ENCODE assay signal across 1 cellular context in the genomic region with DNA sequence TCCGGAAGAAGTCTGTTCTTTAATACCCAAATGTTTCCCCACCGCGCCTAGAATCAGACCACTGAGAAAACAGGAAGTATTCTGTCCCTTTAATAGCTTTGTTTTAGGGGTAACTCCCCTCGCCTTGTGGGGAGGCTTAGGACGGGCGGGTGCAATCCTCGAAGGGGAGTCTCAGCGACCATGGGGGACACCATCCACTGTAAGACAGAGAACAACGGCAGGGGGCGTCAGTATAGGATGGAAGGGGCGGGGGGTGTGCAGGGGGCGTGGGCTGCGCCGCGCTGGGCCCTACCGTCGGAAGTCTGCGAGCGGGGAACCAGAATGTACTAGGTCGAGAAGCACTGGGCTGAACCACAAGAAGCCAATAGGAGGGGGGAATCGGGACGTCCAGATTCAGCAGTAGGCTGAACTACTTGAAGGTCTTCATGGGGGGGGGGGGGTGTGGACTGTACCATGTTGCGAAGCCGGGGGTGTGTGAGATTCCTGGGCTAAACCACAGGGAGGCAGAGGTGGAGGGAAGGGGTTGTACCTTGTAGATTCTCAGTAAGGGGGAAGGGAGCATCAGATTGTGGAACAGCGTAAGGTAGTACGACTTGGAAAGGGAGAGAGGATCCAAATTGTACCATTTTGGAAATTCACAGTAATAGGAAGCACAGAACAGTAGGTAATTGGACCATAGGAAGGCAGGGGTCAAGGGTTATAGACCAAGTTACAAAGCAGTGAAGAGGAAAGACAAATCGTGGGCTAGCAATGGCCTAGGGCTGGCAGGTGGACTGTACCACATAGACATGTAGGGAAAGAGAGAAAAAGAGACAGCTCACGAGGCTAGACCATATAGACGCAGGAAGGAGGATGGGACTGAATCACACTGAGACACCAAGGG.
TF ChIP-seq lines count a peak whose summit lies in the region.

No MANE protein-coding gene starts in this region.

TF ChIP-seq in H1, 55 proteins besides CTCF, POLR2A, EP300 and RAD21:
- TF ChIP-seq BACH1 (IDR thresholded peaks at IDR 0.05; ENCODE audit: low read length) = no peak
- TF ChIP-seq RBBP5 (IDR thresholded peaks at IDR 0.05; ENCODE audit: borderline replicate concordance, low read depth, low read length) = no peak
- peak; percentile 14; the same call in 1 of the 2 replicates for TF ChIP-seq SP4 (IDR thresholded peaks at IDR 0.05; ENCODE audit: low read length)
- TF ChIP-seq, protein P1, sequence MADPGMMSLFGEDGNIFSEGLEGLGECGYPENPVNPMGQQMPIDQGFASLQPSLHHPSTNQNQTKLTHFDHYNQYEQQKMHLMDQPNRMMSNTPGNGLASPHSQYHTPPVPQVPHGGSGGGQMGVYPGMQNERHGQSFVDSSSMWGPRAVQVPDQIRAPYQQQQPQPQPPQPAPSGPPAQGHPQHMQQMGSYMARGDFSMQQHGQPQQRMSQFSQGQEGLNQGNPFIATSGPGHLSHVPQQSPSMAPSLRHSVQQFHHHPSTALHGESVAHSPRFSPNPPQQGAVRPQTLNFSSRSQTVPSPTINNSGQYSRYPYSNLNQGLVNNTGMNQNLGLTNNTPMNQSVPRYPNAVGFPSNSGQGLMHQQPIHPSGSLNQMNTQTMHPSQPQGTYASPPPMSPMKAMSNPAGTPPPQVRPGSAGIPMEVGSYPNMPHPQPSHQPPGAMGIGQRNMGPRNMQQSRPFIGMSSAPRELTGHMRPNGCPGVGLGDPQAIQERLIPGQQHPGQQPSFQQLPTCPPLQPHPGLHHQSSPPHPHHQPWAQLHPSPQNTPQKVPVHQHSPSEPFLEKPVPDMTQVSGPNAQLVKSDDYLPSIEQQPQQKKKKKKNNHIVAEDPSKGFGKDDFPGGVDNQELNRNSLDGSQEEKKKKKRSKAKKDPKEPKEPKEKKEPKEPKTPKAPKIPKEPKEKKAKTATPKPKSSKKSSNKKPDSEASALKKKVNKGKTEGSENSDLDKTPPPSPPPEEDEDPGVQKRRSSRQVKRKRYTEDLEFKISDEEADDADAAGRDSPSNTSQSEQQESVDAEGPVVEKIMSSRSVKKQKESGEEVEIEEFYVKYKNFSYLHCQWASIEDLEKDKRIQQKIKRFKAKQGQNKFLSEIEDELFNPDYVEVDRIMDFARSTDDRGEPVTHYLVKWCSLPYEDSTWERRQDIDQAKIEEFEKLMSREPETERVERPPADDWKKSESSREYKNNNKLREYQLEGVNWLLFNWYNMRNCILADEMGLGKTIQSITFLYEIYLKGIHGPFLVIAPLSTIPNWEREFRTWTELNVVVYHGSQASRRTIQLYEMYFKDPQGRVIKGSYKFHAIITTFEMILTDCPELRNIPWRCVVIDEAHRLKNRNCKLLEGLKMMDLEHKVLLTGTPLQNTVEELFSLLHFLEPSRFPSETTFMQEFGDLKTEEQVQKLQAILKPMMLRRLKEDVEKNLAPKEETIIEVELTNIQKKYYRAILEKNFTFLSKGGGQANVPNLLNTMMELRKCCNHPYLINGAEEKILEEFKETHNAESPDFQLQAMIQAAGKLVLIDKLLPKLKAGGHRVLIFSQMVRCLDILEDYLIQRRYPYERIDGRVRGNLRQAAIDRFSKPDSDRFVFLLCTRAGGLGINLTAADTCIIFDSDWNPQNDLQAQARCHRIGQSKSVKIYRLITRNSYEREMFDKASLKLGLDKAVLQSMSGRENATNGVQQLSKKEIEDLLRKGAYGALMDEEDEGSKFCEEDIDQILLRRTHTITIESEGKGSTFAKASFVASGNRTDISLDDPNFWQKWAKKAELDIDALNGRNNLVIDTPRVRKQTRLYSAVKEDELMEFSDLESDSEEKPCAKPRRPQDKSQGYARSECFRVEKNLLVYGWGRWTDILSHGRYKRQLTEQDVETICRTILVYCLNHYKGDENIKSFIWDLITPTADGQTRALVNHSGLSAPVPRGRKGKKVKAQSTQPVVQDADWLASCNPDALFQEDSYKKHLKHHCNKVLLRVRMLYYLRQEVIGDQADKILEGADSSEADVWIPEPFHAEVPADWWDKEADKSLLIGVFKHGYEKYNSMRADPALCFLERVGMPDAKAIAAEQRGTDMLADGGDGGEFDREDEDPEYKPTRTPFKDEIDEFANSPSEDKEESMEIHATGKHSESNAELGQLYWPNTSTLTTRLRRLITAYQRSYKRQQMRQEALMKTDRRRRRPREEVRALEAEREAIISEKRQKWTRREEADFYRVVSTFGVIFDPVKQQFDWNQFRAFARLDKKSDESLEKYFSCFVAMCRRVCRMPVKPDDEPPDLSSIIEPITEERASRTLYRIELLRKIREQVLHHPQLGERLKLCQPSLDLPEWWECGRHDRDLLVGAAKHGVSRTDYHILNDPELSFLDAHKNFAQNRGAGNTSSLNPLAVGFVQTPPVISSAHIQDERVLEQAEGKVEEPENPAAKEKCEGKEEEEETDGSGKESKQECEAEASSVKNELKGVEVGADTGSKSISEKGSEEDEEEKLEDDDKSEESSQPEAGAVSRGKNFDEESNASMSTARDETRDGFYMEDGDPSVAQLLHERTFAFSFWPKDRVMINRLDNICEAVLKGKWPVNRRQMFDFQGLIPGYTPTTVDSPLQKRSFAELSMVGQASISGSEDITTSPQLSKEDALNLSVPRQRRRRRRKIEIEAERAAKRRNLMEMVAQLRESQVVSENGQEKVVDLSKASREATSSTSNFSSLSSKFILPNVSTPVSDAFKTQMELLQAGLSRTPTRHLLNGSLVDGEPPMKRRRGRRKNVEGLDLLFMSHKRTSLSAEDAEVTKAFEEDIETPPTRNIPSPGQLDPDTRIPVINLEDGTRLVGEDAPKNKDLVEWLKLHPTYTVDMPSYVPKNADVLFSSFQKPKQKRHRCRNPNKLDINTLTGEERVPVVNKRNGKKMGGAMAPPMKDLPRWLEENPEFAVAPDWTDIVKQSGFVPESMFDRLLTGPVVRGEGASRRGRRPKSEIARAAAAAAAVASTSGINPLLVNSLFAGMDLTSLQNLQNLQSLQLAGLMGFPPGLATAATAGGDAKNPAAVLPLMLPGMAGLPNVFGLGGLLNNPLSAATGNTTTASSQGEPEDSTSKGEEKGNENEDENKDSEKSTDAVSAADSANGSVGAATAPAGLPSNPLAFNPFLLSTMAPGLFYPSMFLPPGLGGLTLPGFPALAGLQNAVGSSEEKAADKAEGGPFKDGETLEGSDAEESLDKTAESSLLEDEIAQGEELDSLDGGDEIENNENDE (IDR thresholded peaks at IDR 0.05; ENCODE audit: insufficient replicate concordance, low read length) = no peak
- peak; percentile 33; the same call in 1 of the 2 replicates for TF ChIP-seq TBP (IDR thresholded peaks at IDR 0.05; ENCODE audit: low read depth, low read length)
- no peak for TF ChIP-seq GTF2F1 (IDR thresholded peaks at IDR 0.05; ENCODE audit: borderline replicate concordance, low read depth, low read length)
- TF ChIP-seq CEBPB (IDR thresholded peaks at IDR 0.05; ENCODE audit: low read depth, low read length) = no peak
- no peak for TF ChIP-seq NRF1 (IDR thresholded peaks at IDR 0.05; ENCODE audit: low read depth, low read length)
- 0 out of 2 replicates have a peak, but pooled peaks have one; percentile 44 for TF ChIP-seq TAF1 (IDR thresholded peaks at IDR 0.05; ENCODE audit: low read depth, low read length)
- TF ChIP-seq, protein P2, sequence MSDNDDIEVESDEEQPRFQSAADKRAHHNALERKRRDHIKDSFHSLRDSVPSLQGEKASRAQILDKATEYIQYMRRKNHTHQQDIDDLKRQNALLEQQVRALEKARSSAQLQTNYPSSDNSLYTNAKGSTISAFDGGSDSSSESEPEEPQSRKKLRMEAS (IDR thresholded peaks at IDR 0.05) = peak; percentile 54; the same call in 1 of the 2 replicates
- TF ChIP-seq POLR2AphosphoS5 (IDR thresholded peaks at IDR 0.05; ENCODE audit: low read depth, low read length) = no peak; the same call in 1 of the 2 replicates
- no peak for TF ChIP-seq ZNF274 (IDR thresholded peaks at IDR 0.05; ENCODE audit: borderline replicate concordance, extremely low read depth, low read length)
- TF ChIP-seq SIN3A (conservative IDR thresholded peaks at IDR 0.05 in 1 of 2, IDR thresholded peaks at IDR 0.05 in 1 of 2; ENCODE audit: low read depth in 1 of 2, low read length in 2 of 2) = 0 out of 4 replicates have a peak, but pooled peaks of 1 of the 2 experiments have one; percentile 12
- no peak for TF ChIP-seq POU5F1 (IDR thresholded peaks at IDR 0.05; ENCODE audit: low read depth, low read length)
- TF ChIP-seq CHD1 (IDR thresholded peaks at IDR 0.05; ENCODE audit: low read depth, low read length) = peak; percentile 97
- TF ChIP-seq RNF2 (IDR thresholded peaks at IDR 0.05; ENCODE audit: borderline replicate concordance, low read depth, low read length, missing control alignments, poor library complexity, severe bottlenecking) = no peak
- TF ChIP-seq SRF (IDR thresholded peaks at IDR 0.05; ENCODE audit: low read depth, low read length) = no peak
- TF ChIP-seq GABPA (IDR thresholded peaks at IDR 0.05; ENCODE audit: borderline replicate concordance, insufficient read depth, low read length) = no peak
- no peak for TF ChIP-seq RFX5 (IDR thresholded peaks at IDR 0.05; ENCODE audit: borderline replicate concordance, low read depth, low read length)
- TF ChIP-seq SP1 (IDR thresholded peaks at IDR 0.05; ENCODE audit: low read depth, low read length) = peak; percentile 72; the same call in 1 of the 2 replicates
- no peak for TF ChIP-seq NANOG (IDR thresholded peaks at IDR 0.05; ENCODE audit: insufficient read depth, low read depth, low read length, poor library complexity, severe bottlenecking)
- TF ChIP-seq EGR1 (IDR thresholded peaks at IDR 0.05; ENCODE audit: borderline replicate concordance, low read depth, low read length) = peak; percentile 45; the same call in 1 of the 2 replicates
- no peak for TF ChIP-seq KDM1A (IDR thresholded peaks at IDR 0.05; ENCODE audit: borderline replicate concordance, low read length)
- TF ChIP-seq SIX5 (IDR thresholded peaks at IDR 0.05; ENCODE audit: low read depth, low read length) = peak; percentile 75
- no peak for TF ChIP-seq KDM4A (IDR thresholded peaks at IDR 0.05; ENCODE audit: low read depth, low read length, severe bottlenecking)
- peak; percentile 94 for TF ChIP-seq JUND (IDR thresholded peaks at IDR 0.05; ENCODE audit: low read length)
- peak; percentile 66 for TF ChIP-seq TEAD4 (IDR thresholded peaks at IDR 0.05; ENCODE audit: low read depth, low read length)
- no peak for TF ChIP-seq KDM5A (IDR thresholded peaks at IDR 0.05; ENCODE audit: low read length)
- TF ChIP-seq CREB1 (IDR thresholded peaks at IDR 0.05) = peak; percentile 16; the same call in 1 of the 2 replicates
- TF ChIP-seq BRCA1 (IDR thresholded peaks at IDR 0.05; ENCODE audit: low read depth, low read length) = peak; percentile 40; the same call in 1 of the 2 replicates
- no peak for TF ChIP-seq MAFK (IDR thresholded peaks at IDR 0.05; ENCODE audit: low read depth, low read length)
- no peak for TF ChIP-seq YY1 (IDR thresholded peaks at IDR 0.05; ENCODE audit: low read depth, low read length)
- TF ChIP-seq, protein P3, sequence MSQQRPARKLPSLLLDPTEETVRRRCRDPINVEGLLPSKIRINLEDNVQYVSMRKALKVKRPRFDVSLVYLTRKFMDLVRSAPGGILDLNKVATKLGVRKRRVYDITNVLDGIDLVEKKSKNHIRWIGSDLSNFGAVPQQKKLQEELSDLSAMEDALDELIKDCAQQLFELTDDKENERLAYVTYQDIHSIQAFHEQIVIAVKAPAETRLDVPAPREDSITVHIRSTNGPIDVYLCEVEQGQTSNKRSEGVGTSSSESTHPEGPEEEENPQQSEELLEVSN (IDR thresholded peaks at IDR 0.05) = no peak
- TF ChIP-seq ASH2L (IDR thresholded peaks at IDR 0.05; ENCODE audit: low read length) = no peak
- TF ChIP-seq CBX8 (IDR thresholded peaks at IDR 0.05; ENCODE audit: borderline replicate concordance, low read depth, low read length) = no peak
- no peak for TF ChIP-seq PHF8 (conservative IDR thresholded peaks at IDR 0.05; ENCODE audit: low read depth, low read length)
